Comparison of ENCODE assay signal across 24 cellular contexts in the genomic region with DNA sequence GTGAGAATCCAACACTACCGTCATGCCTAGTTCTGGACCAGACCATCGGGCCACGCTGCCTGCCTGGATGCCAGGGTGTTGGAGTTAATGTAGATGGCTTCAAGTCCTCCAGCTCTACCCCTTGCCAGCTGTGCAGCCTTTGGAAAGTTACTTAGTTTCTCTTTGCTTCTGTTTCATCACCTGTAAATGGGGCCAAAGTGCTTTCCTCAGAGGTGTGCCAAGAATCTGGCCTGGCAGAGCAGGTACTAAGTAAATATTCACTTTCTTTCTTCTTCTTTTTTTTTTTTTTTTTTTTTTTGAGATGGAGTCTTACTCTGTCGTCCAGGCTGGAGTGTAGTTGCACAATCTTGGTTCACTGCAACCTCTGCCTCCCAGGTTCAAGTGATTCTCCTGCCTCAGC.
"Had no signal": no experiment of that assay in that cellular context is flagged by ENCODE, and none has a peak within 500 bp of the region (broad histone marks: within the 10 kb centered on the region; RNA-seq: fewer than 3 reads in every experiment).

No MANE protein-coding gene starts in this region.

- ATAC-seq: activated T-cell treated with anti-CD3 and anti-CD28 coated beads, Interleukin-2, amount 50 U/mL, for 4 hours; activated T-helper 17 cell treated with anti-CD3 and anti-CD28 coated beads, Interleukin-2, amount 50 U/mL, for 72 hours; natural killer cell treated with Interleukin-12 subunit alpha and Interleukin-12 subunit beta and Interleukin-15 and Interleukin-18, amount 100 ng/mL, for 72 hours; sciatic nerve; stimulated activated effector memory CD8-positive, alpha-beta T cell treated with anti-CD3 and anti-CD28 coated beads, Interleukin-12 subunit alpha, Interleukin-12 subunit beta, amount 100 ng/mL, for 72 hours; stimulated activated naive CD8-positive, alpha-beta T cell treated with anti-CD3 and anti-CD28 coated beads, Interleukin-15, amount 100 ng/mL, for 72 hours had no signal

- DNase-seq: activated CD4-positive, alpha-beta memory T cell treated with anti-CD3 and anti-CD28 coated beads, Interleukin-2, amount 10 ng/mL, durations not matched to agents 7 days and 5 days; activated CD4-positive, alpha-beta T cell treated with anti-CD3 and anti-CD28 coated beads for 1 hour; activated CD4-positive, alpha-beta T cell treated with anti-CD3 and anti-CD28 coated beads, Interleukin-2, amount 10 ng/mL, durations not matched to agents 7 days and 5 days; activated gamma-delta T cell treated with Interleukin-2 at 50 U/mL for 16 hours; activated naive CD4-positive, alpha-beta T cell treated with anti-CD3 and anti-CD28 coated beads, Interleukin-2, amount 50 U/mL, for 16 hours; activated T-cell treated with anti-CD3 and anti-CD28 coated beads, Interleukin-2, amount 50 U/mL, for 4 hours; amniotic stem cell; caudate nucleus; effector CD4-positive, alpha-beta T cell; mesenchymal stem cell; ovary; retina; stimulated activated CD4-positive, alpha-beta T cell treated with anti-CD3 and anti-CD28 coated beads, Interleukin-4, amount 100 ng/mL, for 24 hours; stimulated activated naive CD8-positive, alpha-beta T cell treated with anti-CD3 and anti-CD28 coated beads, Interleukin-15, amount 100 ng/mL, for 72 hours; SW 1271; T1000; transverse colon; uterus had no signal

- H3K27ac ChIP-seq: esophagus muscularis mucosa, ovary, skin epidermis, transverse colon, uterus had no signal

- H3K4me1 ChIP-seq: transverse colon, uterus had no signal

- H3K27me3 ChIP-seq: ovary, uterus had no signal

- H3K4me3 ChIP-seq: esophagus muscularis mucosa, ovary, skin epidermis, transverse colon, uterus had no signal

- H3K9me3 ChIP-seq: esophagus muscularis mucosa, ovary, transverse colon, uterus had no signal

- H3K36me3 ChIP-seq: esophagus muscularis mucosa, ovary, transverse colon, uterus had no signal
